8 cellular contexts compared by ENCODE assay signal in the genomic region with DNA sequence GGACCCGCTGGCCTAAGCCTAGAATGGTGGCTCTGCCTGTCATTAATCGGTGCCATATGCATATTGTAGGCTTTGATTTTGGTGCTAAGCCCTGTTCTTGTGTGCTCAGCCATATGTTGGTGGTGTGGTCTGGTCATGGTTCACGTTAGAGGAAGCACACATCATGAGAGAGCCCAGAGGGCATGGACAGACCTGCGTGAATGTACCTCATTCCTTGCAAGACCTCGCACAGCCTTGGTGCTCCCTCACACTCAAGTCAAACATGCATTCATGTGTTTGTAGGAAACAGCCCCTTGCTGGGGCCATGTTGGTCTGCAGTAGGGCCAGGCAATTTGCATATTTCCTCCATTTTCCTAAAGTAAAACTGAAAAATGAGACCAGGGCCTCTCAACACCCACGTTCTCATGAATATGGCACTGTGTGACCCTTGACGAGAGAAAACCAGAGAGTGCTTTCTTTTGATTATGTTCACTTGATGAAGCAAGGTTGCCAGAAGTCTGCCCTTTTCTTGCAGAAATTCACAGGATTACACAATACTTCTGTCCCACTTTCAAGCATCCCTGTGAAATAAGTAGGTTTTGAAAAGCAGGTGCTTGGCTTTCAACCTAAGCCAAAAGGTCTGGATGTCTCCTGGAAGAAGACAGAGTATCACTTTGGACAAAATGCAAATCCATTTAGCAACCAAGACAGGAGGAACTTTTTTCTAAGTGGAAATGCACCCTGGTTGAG.
DNase-seq lines count a peak whose midpoint lies in the region; ATAC-seq lines count a peak whose summit lies in the region.

No MANE protein-coding gene starts in this region.

- peaks cover 45% of the 10 kb centered on the region for H3K36me3 Mint-ChIP-seq in activated naive CD4-positive, alpha-beta T cell treated with anti-CD3 and anti-CD28 coated beads, Interleukin-2, amount 10 ng/mL, durations not matched to agents 7 days and 5 days
- H3K36me3 Mint-ChIP-seq in stimulated activated naive CD8-positive, alpha-beta T cell treated with anti-CD3 and anti-CD28 coated beads, Interleukin-15, Interleukin-2, amounts not matched to agents 100 ng/mL and 50 ng/mL, for 24 hours (ENCODE audit: low read depth), result peaks cover 47% of the 10 kb centered on the region
- H3K36me3 Mint-ChIP-seq in immature natural killer cell, result peaks cover 9 to 36% (median 13%) of the 10 kb centered on the region in 3 donors

- CTCF ChIA-PET in activated naive CD4-positive, alpha-beta T cell treated with anti-CD3 and anti-CD28 coated beads, Interleukin-2, amount 10 ng/mL, durations not matched to agents 7 days and 5 days (lab: Charles Lee), result interaction anchor here (0.9 kb wide), 1 partner anchor 15 kb away, joined by 3 read pairs; no protein-coding TSS in a partner anchor

- no peaks in the 10 kb centered on the region for H3K27me3 Mint-ChIP-seq in activated naive CD4-positive, alpha-beta T cell treated with anti-CD3 and anti-CD28 coated beads, Interleukin-2, amount 10 ng/mL, durations not matched to agents 7 days and 5 days
- H3K27me3 Mint-ChIP-seq in stimulated activated naive CD8-positive, alpha-beta T cell treated with anti-CD3 and anti-CD28 coated beads, Interleukin-15, Interleukin-2, amounts not matched to agents 100 ng/mL and 50 ng/mL, for 24 hours, result no peaks in the 10 kb centered on the region
- H3K27me3 Mint-ChIP-seq in immature natural killer cell (ENCODE audit: low read depth in 3 of 3), result peaks cover 5 to 26% (median 24%) of the 10 kb centered on the region in 3 donors

- peaks cover 2% of the 10 kb centered on the region for H3K4me1 Mint-ChIP-seq in activated naive CD4-positive, alpha-beta T cell treated with anti-CD3 and anti-CD28 coated beads, Interleukin-2, amount 10 ng/mL, durations not matched to agents 7 days and 5 days
- peaks cover 27% of the 10 kb centered on the region for H3K4me1 Mint-ChIP-seq in stimulated activated naive CD8-positive, alpha-beta T cell treated with anti-CD3 and anti-CD28 coated beads, Interleukin-15, Interleukin-2, amounts not matched to agents 100 ng/mL and 50 ng/mL, for 24 hours (ENCODE audit: low read depth)
- H3K4me1 Mint-ChIP-seq in immature natural killer cell, result peaks cover 13 to 32% of the 10 kb centered on the region in 2 donors

- DNase-seq in activated naive CD4-positive, alpha-beta T cell treated with anti-CD3 and anti-CD28 coated beads, Interleukin-2, amount 10 ng/mL, durations not matched to agents 7 days and 5 days, result no peak
- DNase-seq in activated naive CD4-positive, alpha-beta T cell treated with Interleukin-2 at 50 U/mL for 16 hours, result no peak
- DNase-seq in immature natural killer cell (no peak), GF-D8 (lab: John Stamatoyannopoulos, UW) (no peak), NCI-H2196 treated with DMSO at 0.1 percent for 48 hours (lab: John Stamatoyannopoulos, UW; ENCODE audit: unreplicated experiment) (no peak)

- ATAC-seq in GM21526 (IDR thresholded peaks at IDR 0.05; ENCODE audit: low FRiP score, unreplicated experiment) (peak; percentile 84), HG03439 (IDR thresholded peaks at IDR 0.05; ENCODE audit: unreplicated experiment) (peak; percentile 93)

- no peaks in the 10 kb centered on the region for H3K9me3 Mint-ChIP-seq in activated naive CD4-positive, alpha-beta T cell treated with anti-CD3 and anti-CD28 coated beads, Interleukin-2, amount 10 ng/mL, durations not matched to agents 7 days and 5 days
- no peaks in the 10 kb centered on the region for H3K9me3 Mint-ChIP-seq in stimulated activated naive CD8-positive, alpha-beta T cell treated with anti-CD3 and anti-CD28 coated beads, Interleukin-15, Interleukin-2, amounts not matched to agents 100 ng/mL and 50 ng/mL, for 24 hours
- no peaks in the 10 kb centered on the region for H3K9me3 Mint-ChIP-seq in immature natural killer cell

- peak overlapping the region; percentile 49 for H3K27ac Mint-ChIP-seq in activated naive CD4-positive, alpha-beta T cell treated with anti-CD3 and anti-CD28 coated beads, Interleukin-2, amount 10 ng/mL, durations not matched to agents 7 days and 5 days
- H3K27ac Mint-ChIP-seq in stimulated activated naive CD8-positive, alpha-beta T cell treated with anti-CD3 and anti-CD28 coated beads, Interleukin-15, Interleukin-2, amounts not matched to agents 100 ng/mL and 50 ng/mL, for 24 hours, result peak overlapping the region; percentile 71
- H3K27ac Mint-ChIP-seq in immature natural killer cell, result peak overlapping the region in 3 of 6 donors; percentile 44 to 69 (median 55)

- no peak overlapping the region for H3K4me3 Mint-ChIP-seq in activated naive CD4-positive, alpha-beta T cell treated with anti-CD3 and anti-CD28 coated beads, Interleukin-2, amount 10 ng/mL, durations not matched to agents 7 days and 5 days
- no peak overlapping the region for H3K4me3 Mint-ChIP-seq in stimulated activated naive CD8-positive, alpha-beta T cell treated with anti-CD3 and anti-CD28 coated beads, Interleukin-15, Interleukin-2, amounts not matched to agents 100 ng/mL and 50 ng/mL, for 24 hours
- H3K4me3 Mint-ChIP-seq in immature natural killer cell, result no peak overlapping the region
